Comparison of ENCODE assay signal across 14 cellular contexts in the genomic region with DNA sequence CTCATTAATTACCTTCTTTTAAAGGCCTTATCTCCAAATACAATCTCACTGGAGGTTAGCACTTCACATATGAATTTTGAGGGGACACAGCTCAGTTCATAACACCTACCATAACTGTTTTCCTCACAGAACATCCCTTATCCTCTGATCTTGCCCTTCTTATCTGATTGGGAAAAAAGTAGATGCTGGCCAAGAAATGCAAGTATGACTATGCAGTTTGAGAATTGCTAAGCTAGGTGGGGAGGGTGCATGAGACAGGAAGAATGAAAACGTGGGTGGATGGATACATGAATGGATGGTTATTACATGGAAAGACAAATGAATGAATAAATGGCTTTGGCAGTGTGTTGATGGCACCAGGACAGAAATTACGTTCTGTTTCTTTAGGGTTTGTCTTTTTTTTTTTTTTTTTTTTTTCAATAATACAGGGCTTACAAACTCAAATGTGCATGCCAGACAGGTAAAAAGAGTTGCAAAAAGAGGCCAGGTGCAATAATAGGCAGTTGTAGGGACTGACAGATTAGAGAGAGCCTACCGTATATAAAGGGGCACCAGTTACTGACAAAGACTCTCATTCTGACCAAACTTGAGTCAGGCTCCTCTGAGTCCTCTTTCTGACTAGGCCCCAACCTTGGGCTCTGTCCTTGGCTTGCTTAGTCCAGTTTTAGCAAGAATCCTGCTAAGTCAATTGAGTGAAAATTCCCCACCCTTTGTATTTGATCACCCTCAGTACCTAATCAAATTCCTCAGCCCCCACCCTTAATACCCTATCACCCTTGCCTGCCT.
A peak's percentile ranks its signal among the peaks of the same experiment; 100 is the strongest.
DNase-seq lines count a peak whose midpoint lies in the region; ATAC-seq, FAIRE-seq and TF ChIP-seq lines count a peak whose summit lies in the region.
"Had no signal": no experiment of that assay in that cellular context is flagged by ENCODE, and none has a peak within 500 bp of the region (broad histone marks: within the 10 kb centered on the region; RNA-seq: fewer than 3 reads in every experiment).

No MANE protein-coding gene starts in this region.

- peak overlapping the region; percentile 5 for H3K27ac Mint-ChIP-seq in CD4-positive, alpha-beta T cell
- H3K27ac Mint-ChIP-seq in HFFc6, result peak overlapping the region; percentile 81
- peak overlapping the region; percentile 77 for H3K27ac Mint-ChIP-seq in astrocyte (ENCODE audit: unreplicated experiment)
- peak overlapping the region; percentile 70 for H3K27ac Mint-ChIP-seq in mesothelial cell of epicardium
- H3K27ac Mint-ChIP-seq: endodermal cell had no signal

- DNase-seq in CD4-positive, alpha-beta T cell, result no peak
- DNase-seq in HFFc6 (peak; percentile 76), astrocyte (ENCODE audit: low read depth) (peak; percentile 88), mesothelial cell of epicardium (ENCODE audit: low spot score in 2 of 2, unreplicated experiment in 2 of 2) (no peak), MM.1S (no peak), NCI-H2227 treated with DMSO at 0.1 percent for 48 hours (lab: John Stamatoyannopoulos, UW) (no peak)
- no peak for DNase-seq in activated CD8-positive, alpha-beta memory T cell treated with anti-CD3 and anti-CD28 coated beads for 24 hours
- DNase-seq: activated T-cell treated with anti-CD3 and anti-CD28 coated beads, Interleukin-2, amount 50 U/mL, for 4 hours; endodermal cell; kidney had no signal

- no peak for ATAC-seq in CD4-positive, alpha-beta T cell (ENCODE audit: poor library complexity)
- ATAC-seq in GM21723 (IDR thresholded peaks at IDR 0.05; ENCODE audit: unreplicated experiment), result no peak

- H3K4me1 Mint-ChIP-seq in CD4-positive, alpha-beta T cell (ENCODE audit: low read depth), result peaks cover 62% of the 10 kb centered on the region
- H3K4me1 Mint-ChIP-seq in HFFc6 (ENCODE audit: low read depth) (peaks cover 55% of the 10 kb centered on the region), astrocyte (ENCODE audit: low read depth, unreplicated experiment) (peaks cover 9% of the 10 kb centered on the region), mesothelial cell of epicardium (peaks cover 54% of the 10 kb centered on the region)

- TF ChIP-seq CTCF in CD4-positive, alpha-beta T cell (IDR thresholded peaks at IDR 0.05), result no peak
- TF ChIP-seq CTCF in HFFc6 (IDR thresholded peaks at IDR 0.05) (no peak), astrocyte (IDR thresholded peaks at IDR 0.05; ENCODE audit: insufficient read depth, low read depth, low read length) (no peak), mesothelial cell of epicardium (IDR thresholded peaks at IDR 0.05; ENCODE audit: unreplicated experiment) (no peak), MM.1S (IDR thresholded peaks at IDR 0.05; ENCODE audit: low read length) (no peak)

- H3K27me3 ChIP-seq in CD4-positive, alpha-beta T cell (ENCODE audit: control insufficient read depth, insufficient read depth, low read length), result no peaks in the 10 kb centered on the region
- H3K27me3 ChIP-seq in astrocyte (ENCODE audit: insufficient read depth, low read length), result no peaks in the 10 kb centered on the region
- no peaks in the 10 kb centered on the region for H3K27me3 ChIP-seq in MM.1S (replicated peaks; ENCODE audit: insufficient read depth, low read length)
- H3K27me3 ChIP-seq: BLaER1 treated with 17β-estradiol and CSF1 and Interleukin-3, amounts not matched to agents 10 nM and 100 nM had no signal

- CTCF ChIA-PET in CD4-positive, alpha-beta T cell (lab: Charles Lee), result no interaction called here

- H4K20me1 ChIP-seq in astrocyte (ENCODE audit: insufficient read depth, low read length) (no peaks in the 10 kb centered on the region), MM.1S (ENCODE audit: insufficient read depth, low read length) (no peaks in the 10 kb centered on the region)
- H4K20me1 ChIP-seq: BLaER1 treated with 17β-estradiol and CSF1 and Interleukin-3, amounts not matched to agents 10 nM and 100 nM had no signal

- H3K79me2 ChIP-seq in astrocyte (ENCODE audit: insufficient read depth, low read length) (no peaks in the 10 kb centered on the region), MM.1S (ENCODE audit: low read length) (no peaks in the 10 kb centered on the region)

- H3K4me1 ChIP-seq in astrocyte (ENCODE audit: insufficient read depth, low read length) (peaks cover 9% of the 10 kb centered on the region), MM.1S (ENCODE audit: low read length) (no peaks in the 10 kb centered on the region)
- H3K4me1 ChIP-seq: HAP-1 had no signal

- H3K36me3 Mint-ChIP-seq in CD4-positive, alpha-beta T cell (ENCODE audit: low read depth), result no peaks in the 10 kb centered on the region
- no peaks in the 10 kb centered on the region for H3K36me3 Mint-ChIP-seq in HFFc6 (ENCODE audit: low read depth)
- H3K36me3 Mint-ChIP-seq in astrocyte (ENCODE audit: low read depth, unreplicated experiment), result no peaks in the 10 kb centered on the region
- H3K36me3 Mint-ChIP-seq in mesothelial cell of epicardium, result no peaks in the 10 kb centered on the region
- H3K36me3 Mint-ChIP-seq: brain had no signal

- H3K9me3 ChIP-seq in CD4-positive, alpha-beta T cell (ENCODE audit: control insufficient read depth, low read length), result no peaks in the 10 kb centered on the region
- H3K9me3 ChIP-seq in astrocyte (ENCODE audit: insufficient read depth, low read depth, low read length) (no peaks in the 10 kb centered on the region), MM.1S (replicated peaks; ENCODE audit: insufficient read depth, low read length) (no peaks in the 10 kb centered on the region)
- H3K9me3 ChIP-seq: HAP-1 had no signal

- H3K27ac ChIP-seq in CD4-positive, alpha-beta T cell (ENCODE audit: low read depth, low read length), result no peak overlapping the region
- H3K27ac ChIP-seq in astrocyte (ENCODE audit: low read depth, low read length), result no peak overlapping the region
- H3K27ac ChIP-seq in MM.1S (ENCODE audit: low read length), result no peak overlapping the region

- H3K4me3 Mint-ChIP-seq in CD4-positive, alpha-beta T cell, result no peak overlapping the region
- no peak overlapping the region for H3K4me3 Mint-ChIP-seq in HFFc6
- no peak overlapping the region for H3K4me3 Mint-ChIP-seq in astrocyte (ENCODE audit: unreplicated experiment)
- no peak overlapping the region for H3K4me3 Mint-ChIP-seq in mesothelial cell of epicardium
- H3K4me3 Mint-ChIP-seq: activated T-cell treated with anti-CD3 and anti-CD28 coated beads, Interleukin-2, amount 50 U/mL, for 4 hours; brain; endodermal cell had no signal

- intact Hi-C loops in CD4-positive, alpha-beta T cell (cut with DNase I, micrococcal nuclease), result no loop called here

- H3K9ac ChIP-seq in astrocyte (ENCODE audit: low read length), result no peak overlapping the region
- H3K9ac ChIP-seq in MM.1S (ENCODE audit: low read length), result no peak overlapping the region
- H3K9ac ChIP-seq: BLaER1 treated with 17β-estradiol and CSF1 and Interleukin-3, amounts not matched to agents 10 nM and 100 nM had no signal

- FAIRE-seq in astrocyte (lab: Jason Lieb, UNC), result no peak
- FAIRE-seq: kidney had no signal

- H3K36me3 ChIP-seq in astrocyte (ENCODE audit: insufficient read depth, low read length), result no peaks in the 10 kb centered on the region
- H3K36me3 ChIP-seq in MM.1S (replicated peaks; ENCODE audit: insufficient read depth, low read length), result no peaks in the 10 kb centered on the region
- H3K36me3 ChIP-seq: BLaER1 treated with 17β-estradiol and CSF1 and Interleukin-3, amounts not matched to agents 10 nM and 100 nM; HAP-1 had no signal

- H3F3A ChIP-seq in MM.1S (ENCODE audit: insufficient read depth, low read length), result no peaks in the 10 kb centered on the region

- H2AFZ ChIP-seq in astrocyte (ENCODE audit: low read depth, low read length) (no peak overlapping the region), MM.1S (ENCODE audit: low read length) (no peak overlapping the region)

- no peaks in the 10 kb centered on the region for H3K27me3 Mint-ChIP-seq in CD4-positive, alpha-beta T cell
- no peaks in the 10 kb centered on the region; the same call in 1 of the 2 replicates for H3K27me3 Mint-ChIP-seq in HFFc6 (ENCODE audit: insufficient read depth)
- H3K27me3 Mint-ChIP-seq in astrocyte (ENCODE audit: low read depth, unreplicated experiment), result peaks cover 10% of the 10 kb centered on the region
- H3K27me3 Mint-ChIP-seq in mesothelial cell of epicardium (ENCODE audit: low read depth), result no peaks in the 10 kb centered on the region
- H3K27me3 Mint-ChIP-seq: brain had no signal

- POLR2A ChIA-PET in CD4-positive, alpha-beta T cell (lab: Charles Lee), result interaction anchor here (0.8 kb wide), 1 partner anchor 294 kb away, joined by 4 read pairs; no protein-coding TSS in a partner anchor

- no peaks in the 10 kb centered on the region for H3K9me3 Mint-ChIP-seq in CD4-positive, alpha-beta T cell
- H3K9me3 Mint-ChIP-seq in HFFc6 (no peaks in the 10 kb centered on the region), astrocyte (ENCODE audit: unreplicated experiment) (peaks cover 1% of the 10 kb centered on the region), mesothelial cell of epicardium (no peaks in the 10 kb centered on the region)
- H3K9me3 Mint-ChIP-seq: activated T-cell treated with anti-CD3 and anti-CD28 coated beads, Interleukin-2, amount 50 U/mL, for 4 hours; brain; endodermal cell had no signal

- H3K4me3 ChIP-seq in astrocyte (ENCODE audit: insufficient read depth, low read depth, low read length), result no peak overlapping the region
- no peak overlapping the region for H3K4me3 ChIP-seq in MM.1S (ENCODE audit: low read length)
- H3K4me3 ChIP-seq: BLaER1 treated with 17β-estradiol and CSF1 and Interleukin-3, amounts not matched to agents 10 nM and 100 nM; HAP-1 had no signal

- H3K9me2 ChIP-seq in MM.1S (replicated peaks; ENCODE audit: insufficient read depth, low read length), result no peaks in the 10 kb centered on the region

- H3K4me2 ChIP-seq in astrocyte (ENCODE audit: low read length), result no peak overlapping the region
- H3K4me2 ChIP-seq in MM.1S (ENCODE audit: low read depth, low read length), result no peak overlapping the region

Comparison
In these comparisons a context has a peak if more than half of its experiments do, and no peak if none do; other contexts are left out.
1. DNase-seq: peak in HFFc6 (single experiment) and astrocyte (single experiment); none in CD4-positive, alpha-beta T cell (0 of 10), mesothelial cell of epicardium (0 of 2), MM.1S (single experiment), NCI-H2227 treated with DMSO at 0.1 percent for 48 hours (single experiment) and activated CD8-positive, alpha-beta memory T cell treated with anti-CD3 and anti-CD28 coated beads for 24 hours (single experiment).
2. H3K27ac Mint-ChIP-seq: peak in every context shown above with its lines; median percentile 81 in HFFc6; 77 in astrocyte; 70 in mesothelial cell of epicardium; 5 in CD4-positive, alpha-beta T cell.